In genomic region chr17:80416260-80416939, GRCh38 we compare ENCODE assay signal across 9 cellular contexts. TPM values are rescaled to one million over a fixed set of nuclear protein-coding genes. Genes with fewer than 3 reads are reported as not detected.
DNase-seq lines count a peak whose midpoint lies in the region; ATAC-seq and TF ChIP-seq lines count a peak whose summit lies in the region.
"Had no signal": no experiment of that assay in that cellular context is flagged by ENCODE, and none has a peak within 500 bp of the region (broad histone marks: within the 10 kb centered on the region; RNA-seq: fewer than 3 reads in every experiment).

No MANE protein-coding gene starts in this region.

- H3F3A ChIP-seq in neural progenitor cell (ENCODE audit: low read depth): peaks cover 5% of the 10 kb centered on the region

- TF ChIP-seq CTCF in neural progenitor cell (IDR thresholded peaks at IDR 0.05): no peak

- ATAC-seq in CD4-positive, CD25-positive, alpha-beta regulatory T cell (ENCODE audit: low read depth in 2 of 2): no peak
- ATAC-seq in HG03095 (IDR thresholded peaks at IDR 0.05; ENCODE audit: unreplicated experiment) (no peak), GM19023 (IDR thresholded peaks at IDR 0.05; ENCODE audit: unreplicated experiment) (no peak), GM21717 (IDR thresholded peaks at IDR 0.05; ENCODE audit: unreplicated experiment) (no peak)

- H4K20me1 ChIP-seq in neural progenitor cell (ENCODE audit: low read depth): peaks cover 27% of the 10 kb centered on the region

- peak overlapping the region; percentile 88 to 94 (median 91) for H3K4me3 Mint-ChIP-seq in CD4-positive, CD25-positive, alpha-beta regulatory T cell
- H3K4me3 Mint-ChIP-seq in neural progenitor cell: peak overlapping the region; percentile 95

- no peak overlapping the region for H3K4me3 ChIP-seq in CD4-positive, CD25-positive, alpha-beta regulatory T cell (ENCODE audit: low read depth, low read length)
- H3K4me3 ChIP-seq in MG63 (peak overlapping the region; percentile 100), duodenal mucosa (ENCODE audit: low read depth in 1 of 2, low read length in 2 of 2) (peak overlapping the region; percentile 18 to 22), neural progenitor cell (peak overlapping the region; percentile 85)

- no peaks in the 10 kb centered on the region for H3K9me3 ChIP-seq in CD4-positive, CD25-positive, alpha-beta regulatory T cell (ENCODE audit: control insufficient read depth in 2 of 2, low read length in 2 of 2)
- H3K9me3 ChIP-seq in MG63: no peaks in the 10 kb centered on the region
- H3K9me3 ChIP-seq in duodenal mucosa (ENCODE audit: control insufficient read depth in 1 of 2, low read length in 2 of 2): no peaks in the 10 kb centered on the region
- H3K9me3 ChIP-seq in neural progenitor cell (ENCODE audit: low read depth): no peaks in the 10 kb centered on the region

- peak overlapping the region; percentile 92 for H3K4me2 ChIP-seq in neural progenitor cell

- peaks cover 4 to 35% (median 17%) of the 10 kb centered on the region in 4 donors for H3K4me1 Mint-ChIP-seq in CD4-positive, CD25-positive, alpha-beta regulatory T cell
- peaks cover 21% of the 10 kb centered on the region for H3K4me1 Mint-ChIP-seq in neural progenitor cell

- no peak overlapping the region for H3K27ac ChIP-seq in CD4-positive, CD25-positive, alpha-beta regulatory T cell (ENCODE audit: insufficient read depth, low read length, poor library complexity, severe bottlenecking)
- H3K27ac ChIP-seq in duodenal mucosa (ENCODE audit: low read depth, low read length): no peak overlapping the region
- no peak overlapping the region for H3K27ac ChIP-seq in neural progenitor cell

- peaks cover 21% of the 10 kb centered on the region for H3K4me1 ChIP-seq in CD4-positive, CD25-positive, alpha-beta regulatory T cell (ENCODE audit: control insufficient read depth, insufficient read depth, low read length, poor library complexity, severe bottlenecking)
- H3K4me1 ChIP-seq in duodenal mucosa (ENCODE audit: control insufficient read depth in 1 of 2, insufficient read depth in 2 of 2, low read length in 2 of 2) (peaks cover 10 to 24% of the 10 kb centered on the region in 2 donors), neural progenitor cell (peaks cover 10% of the 10 kb centered on the region)

- no peak overlapping the region for H2AFZ ChIP-seq in neural progenitor cell (replicated peaks)

- H3K27me3 ChIP-seq in CD4-positive, CD25-positive, alpha-beta regulatory T cell (ENCODE audit: control insufficient read depth, insufficient read depth, low read length): peaks cover 4% of the 10 kb centered on the region
- H3K27me3 ChIP-seq in MG63 (no peaks in the 10 kb centered on the region; the same call in 1 of the 2 replicates), duodenal mucosa (ENCODE audit: control insufficient read depth in 1 of 2, insufficient read depth in 2 of 2, low read length in 2 of 2) (peaks cover 12 to 14% of the 10 kb centered on the region in 2 donors), neural progenitor cell (peaks cover 35% of the 10 kb centered on the region)

- no peak overlapping the region for H3K9ac ChIP-seq in duodenal mucosa (ENCODE audit: low read depth in 1 of 2, low read length in 2 of 2)
- no peak overlapping the region for H3K9ac ChIP-seq in neural progenitor cell

- H3K9me3 Mint-ChIP-seq in CD4-positive, CD25-positive, alpha-beta regulatory T cell: peaks cover 0 to 1% (median 0%) of the 10 kb centered on the region in 7 donors
- H3K9me3 Mint-ChIP-seq in neural progenitor cell: no peaks in the 10 kb centered on the region

- peak overlapping the region; percentile 64 to 78 (median 64) for H3K27ac Mint-ChIP-seq in CD4-positive, CD25-positive, alpha-beta regulatory T cell
- H3K27ac Mint-ChIP-seq in neural progenitor cell: peak overlapping the region; percentile 36

- DNase-seq in CD4-positive, CD25-positive, alpha-beta regulatory T cell: no peak
- no peak for DNase-seq in MG63
- no peak for DNase-seq in neural progenitor cell (ENCODE audit: low spot score)
- DNase-seq in stimulated activated CD4-positive, alpha-beta T cell treated with anti-CD3 and anti-CD28 coated beads, Interleukin-2, amount 100 ng/mL, for 24 hours: no peak
- DNase-seq: NCI-H748 treated with DMSO at 0.1 percent for 48 hours had no signal

- peaks cover 6% of the 10 kb centered on the region for H3K36me3 ChIP-seq in CD4-positive, CD25-positive, alpha-beta regulatory T cell (ENCODE audit: control insufficient read depth, insufficient read depth, low read length)
- H3K36me3 ChIP-seq in MG63 (peaks cover 19% of the 10 kb centered on the region), duodenal mucosa (ENCODE audit: control insufficient read depth in 1 of 2, insufficient read depth in 2 of 2, low read length in 2 of 2) (peaks cover 0 to 27% of the 10 kb centered on the region in 2 donors), neural progenitor cell (no peaks in the 10 kb centered on the region)

- H3K36me3 Mint-ChIP-seq in CD4-positive, CD25-positive, alpha-beta regulatory T cell: no peaks in the 10 kb centered on the region
- H3K36me3 Mint-ChIP-seq in neural progenitor cell: peaks cover 7% of the 10 kb centered on the region

- peaks cover 36% of the 10 kb centered on the region for H3K27me3 Mint-ChIP-seq in CD4-positive, CD25-positive, alpha-beta regulatory T cell
- peaks cover 7% of the 10 kb centered on the region for H3K27me3 Mint-ChIP-seq in neural progenitor cell (ENCODE audit: insufficient read depth, low read depth)

- H3K79me2 ChIP-seq in neural progenitor cell (ENCODE audit: low read depth): peaks cover 7% of the 10 kb centered on the region

RNA-seq across cellular contexts. Expression of gene ENDOV, which starts 1.4 kb away (rescaled TPM):
- total RNA-seq in CD4-positive, CD25-positive, alpha-beta regulatory T cell: 13.1 TPM
- 1 to 10 TPM; 6.7 to 8.3 (median 7.5) TPM for polyA plus RNA-seq in CD4-positive, CD25-positive, alpha-beta regulatory T cell
- 20.4 and 39.7 TPM in 2 replicates for total RNA-seq in MG63 (2014; rRNA removed; shearing (Covaris generic); ENCODE audit: low replicate concordance)
- 9.7 and 13.8 TPM in 2 replicates for total RNA-seq in neural progenitor cell (ENCODE audit: low replicate concordance)
